In the genomic region with DNA sequence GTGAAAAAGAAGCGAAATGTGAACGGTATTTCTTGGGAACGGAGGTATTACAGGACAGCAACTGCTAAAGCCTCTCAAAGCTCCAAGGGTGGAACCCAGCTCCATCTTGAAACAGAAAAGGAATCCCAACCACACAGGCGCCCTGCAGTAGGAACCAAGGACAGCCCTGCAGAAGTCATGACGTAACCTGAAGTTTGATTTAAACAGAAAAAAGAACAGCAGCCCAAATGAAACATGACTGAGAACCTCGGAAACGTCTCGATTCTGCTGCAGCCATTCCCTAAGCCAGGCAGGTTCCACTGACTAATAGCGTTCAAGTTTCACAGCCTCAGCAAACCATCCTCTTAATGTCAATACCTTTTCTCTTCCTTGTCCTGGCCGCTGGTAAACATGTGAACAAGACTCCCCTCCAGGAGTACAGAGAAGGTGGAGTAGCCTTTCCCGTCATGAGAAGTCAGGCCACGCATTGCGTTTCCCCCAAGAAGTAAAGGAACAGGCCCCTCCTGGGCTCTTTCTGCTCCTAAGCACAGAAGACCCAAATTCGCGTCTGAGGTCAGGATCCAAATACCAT, we compare ENCODE assay signal across 8 cellular contexts. TPM values are rescaled to one million over a fixed set of nuclear protein-coding genes. Genes with fewer than 3 reads are reported as not detected.
DNase-seq lines count a peak whose midpoint lies in the region; ATAC-seq and TF ChIP-seq lines count a peak whose summit lies in the region.

No MANE protein-coding gene starts in this region.

- POLR2A ChIA-PET in WTC11 (lab: Charles Lee) = interaction anchor here (0.5 to 3.5 kb wide), 7 partner anchors 12 to 321 kb away, joined by 3 to 28 read pairs (median 8); a partner anchor contains a TSS

- in situ Hi-C loops in GM23248 (cut with MboI) = no loop called here

- H3K27ac Mint-ChIP-seq in WTC11 = peak overlapping the region; percentile 86

- peak overlapping the region; percentile 79 for H3K4me3 ChIP-seq in GM23248
- peak overlapping the region; percentile 69 for H3K4me3 ChIP-seq in skeletal muscle satellite cell (ENCODE audit: low read length)

- peaks cover 53% of the 10 kb centered on the region for H3F3A ChIP-seq in GM23248 (ENCODE audit: insufficient read depth)

- no peaks in the 10 kb centered on the region for H3K9me2 ChIP-seq in GM23248 (ENCODE audit: insufficient read depth)

- peaks cover 91% of the 10 kb centered on the region for H3K79me2 ChIP-seq in GM23248 (ENCODE audit: insufficient read depth)

- H3K36me3 ChIP-seq in GM23248 (ENCODE audit: low read depth) (peaks cover 10% of the 10 kb centered on the region; the same call in 1 of the 2 replicates), skeletal muscle satellite cell (ENCODE audit: insufficient read depth, low read length) (peaks cover 14% of the 10 kb centered on the region)

- H3K27me3 Mint-ChIP-seq in WTC11 (ENCODE audit: low read depth) = no peaks in the 10 kb centered on the region

- peak overlapping the region; percentile 79 for H3K4me3 Mint-ChIP-seq in WTC11

- H3K4me1 Mint-ChIP-seq in WTC11 = peaks cover 51% of the 10 kb centered on the region

- TF ChIP-seq CTCF in WTC11 (IDR thresholded peaks at IDR 0.05) = no peak

- no peaks in the 10 kb centered on the region for H3K9me3 Mint-ChIP-seq in WTC11

- H4K20me1 ChIP-seq in GM23248 (ENCODE audit: insufficient read depth) = no peaks in the 10 kb centered on the region

- H3K27me3 ChIP-seq in GM23248 (replicated peaks; ENCODE audit: insufficient read depth) (no peaks in the 10 kb centered on the region), skeletal muscle satellite cell (ENCODE audit: control insufficient read depth, insufficient read depth, low read length) (no peaks in the 10 kb centered on the region)

- H2AFZ ChIP-seq in GM23248 = peak overlapping the region; percentile 66

- H3K27ac ChIP-seq in GM23248 = peak overlapping the region; percentile 99

- H3K4me1 ChIP-seq in GM23248 (ENCODE audit: insufficient read depth) = peaks cover 28% of the 10 kb centered on the region
- peaks cover 24% of the 10 kb centered on the region for H3K4me1 ChIP-seq in skeletal muscle satellite cell (ENCODE audit: control insufficient read depth, insufficient read depth, low read length)

- DNase-seq in GM23248 = peak; percentile 23
- DNase-seq in WTC11 (ENCODE audit: low spot score) = no peak
- DNase-seq in left ventricle myocardium superior = no peak
- DNase-seq in NCI-H2107 treated with DMSO at 0.1 percent for 48 hours (lab: John Stamatoyannopoulos, UW; ENCODE audit: unreplicated experiment) = no peak
- no peak for DNase-seq in Ammon's horn (ENCODE audit: low spot score)
- DNase-seq in DMS 273 treated with DMSO at 0.1 percent for 48 hours (lab: John Stamatoyannopoulos, UW) = no peak

- CTCF ChIA-PET in WTC11 (lab: Charles Lee) = interaction anchor here (0.6 to 1.8 kb wide), 6 partner anchors 8 to 984 kb away, joined by 3 to 26 read pairs (median 7); no protein-coding TSS in a partner anchor

- no peak for ATAC-seq in WTC11
- peak; percentile 1 for ATAC-seq in left ventricle myocardium superior
- ATAC-seq in HG03521 (IDR thresholded peaks at IDR 0.05; ENCODE audit: unreplicated experiment) = no peak

- H3K9ac ChIP-seq in GM23248 = peak overlapping the region; percentile 95
- H3K9ac ChIP-seq in skeletal muscle satellite cell (ENCODE audit: low read depth, low read length) = peak overlapping the region; percentile 79

- H3K9me3 ChIP-seq in GM23248 (ENCODE audit: low read depth) (no peaks in the 10 kb centered on the region), skeletal muscle satellite cell (replicated peaks; ENCODE audit: low read length) (no peaks in the 10 kb centered on the region)

- H3K36me3 Mint-ChIP-seq in WTC11 = peaks cover 6% of the 10 kb centered on the region

- H3K4me2 ChIP-seq in GM23248 (ENCODE audit: unreplicated experiment) (peak overlapping the region; percentile 99), skeletal muscle satellite cell (ENCODE audit: low read length) (peak overlapping the region; percentile 89)

- intact Hi-C loops in left ventricle myocardium superior (cut with micrococcal nuclease) = loop anchor here (10.0 kb wide), 1 partner anchor 180 kb away; no protein-coding TSS in a partner anchor

- WGBS in GM23248 (ENCODE audit: low coverage in 1 of 2, low lambda C conversion rate in 2 of 2, missing lambda C conversion rate in 2 of 2), 2 experiments = 66 to 67% methylated on average over 15 of the region's 15 CpGs

TF ChIP-seq in WTC11, 78 proteins besides CTCF, POLR2A, EP300 and RAD21 (continues in another document):
- TF ChIP-seq OVOL2 (CRISPR knock-in tag; IDR thresholded peaks at IDR 0.05; ENCODE audit: borderline replicate concordance) (no peak), IRF2 (CRISPR knock-in tag; IDR thresholded peaks at IDR 0.05; ENCODE audit: borderline replicate concordance, low read depth) (no peak), HMGA2 (CRISPR knock-in tag; IDR thresholded peaks at IDR 0.05) (no peak), ZNF232 (CRISPR knock-in tag; IDR thresholded peaks at IDR 0.05) (no peak), SMAD4 (CRISPR knock-in tag; IDR thresholded peaks at IDR 0.05) (no peak), TP53 (CRISPR knock-in tag; IDR thresholded peaks at IDR 0.05) (no peak), KAT7 (CRISPR knock-in tag; IDR thresholded peaks at IDR 0.05; ENCODE audit: borderline replicate concordance) (no peak), NR3C1 (CRISPR knock-in tag; conservative IDR thresholded peaks at IDR 0.05; ENCODE audit: low read depth) (no peak), SOX15 (CRISPR knock-in tag; IDR thresholded peaks at IDR 0.05) (no peak), ZNF396 (CRISPR knock-in tag; IDR thresholded peaks at IDR 0.05; ENCODE audit: borderline replicate concordance) (no peak)
- TF ChIP-seq, protein P1, sequence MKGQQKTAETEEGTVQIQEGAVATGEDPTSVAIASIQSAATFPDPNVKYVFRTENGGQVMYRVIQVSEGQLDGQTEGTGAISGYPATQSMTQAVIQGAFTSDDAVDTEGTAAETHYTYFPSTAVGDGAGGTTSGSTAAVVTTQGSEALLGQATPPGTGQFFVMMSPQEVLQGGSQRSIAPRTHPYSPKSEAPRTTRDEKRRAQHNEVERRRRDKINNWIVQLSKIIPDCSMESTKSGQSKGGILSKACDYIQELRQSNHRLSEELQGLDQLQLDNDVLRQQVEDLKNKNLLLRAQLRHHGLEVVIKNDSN (CRISPR knock-in tag; IDR thresholded peaks at IDR 0.05) = no peak
- TF ChIP-seq, protein P2, sequence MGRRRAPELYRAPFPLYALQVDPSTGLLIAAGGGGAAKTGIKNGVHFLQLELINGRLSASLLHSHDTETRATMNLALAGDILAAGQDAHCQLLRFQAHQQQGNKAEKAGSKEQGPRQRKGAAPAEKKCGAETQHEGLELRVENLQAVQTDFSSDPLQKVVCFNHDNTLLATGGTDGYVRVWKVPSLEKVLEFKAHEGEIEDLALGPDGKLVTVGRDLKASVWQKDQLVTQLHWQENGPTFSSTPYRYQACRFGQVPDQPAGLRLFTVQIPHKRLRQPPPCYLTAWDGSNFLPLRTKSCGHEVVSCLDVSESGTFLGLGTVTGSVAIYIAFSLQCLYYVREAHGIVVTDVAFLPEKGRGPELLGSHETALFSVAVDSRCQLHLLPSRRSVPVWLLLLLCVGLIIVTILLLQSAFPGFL (CRISPR knock-in tag; IDR thresholded peaks at IDR 0.05; ENCODE audit: borderline replicate concordance) = no peak
- TF ChIP-seq, protein P3, sequence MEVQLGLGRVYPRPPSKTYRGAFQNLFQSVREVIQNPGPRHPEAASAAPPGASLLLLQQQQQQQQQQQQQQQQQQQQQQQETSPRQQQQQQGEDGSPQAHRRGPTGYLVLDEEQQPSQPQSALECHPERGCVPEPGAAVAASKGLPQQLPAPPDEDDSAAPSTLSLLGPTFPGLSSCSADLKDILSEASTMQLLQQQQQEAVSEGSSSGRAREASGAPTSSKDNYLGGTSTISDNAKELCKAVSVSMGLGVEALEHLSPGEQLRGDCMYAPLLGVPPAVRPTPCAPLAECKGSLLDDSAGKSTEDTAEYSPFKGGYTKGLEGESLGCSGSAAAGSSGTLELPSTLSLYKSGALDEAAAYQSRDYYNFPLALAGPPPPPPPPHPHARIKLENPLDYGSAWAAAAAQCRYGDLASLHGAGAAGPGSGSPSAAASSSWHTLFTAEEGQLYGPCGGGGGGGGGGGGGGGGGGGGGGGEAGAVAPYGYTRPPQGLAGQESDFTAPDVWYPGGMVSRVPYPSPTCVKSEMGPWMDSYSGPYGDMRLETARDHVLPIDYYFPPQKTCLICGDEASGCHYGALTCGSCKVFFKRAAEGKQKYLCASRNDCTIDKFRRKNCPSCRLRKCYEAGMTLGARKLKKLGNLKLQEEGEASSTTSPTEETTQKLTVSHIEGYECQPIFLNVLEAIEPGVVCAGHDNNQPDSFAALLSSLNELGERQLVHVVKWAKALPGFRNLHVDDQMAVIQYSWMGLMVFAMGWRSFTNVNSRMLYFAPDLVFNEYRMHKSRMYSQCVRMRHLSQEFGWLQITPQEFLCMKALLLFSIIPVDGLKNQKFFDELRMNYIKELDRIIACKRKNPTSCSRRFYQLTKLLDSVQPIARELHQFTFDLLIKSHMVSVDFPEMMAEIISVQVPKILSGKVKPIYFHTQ (CRISPR knock-in tag; IDR thresholded peaks at IDR 0.05) = no peak
- TF ChIP-seq, protein P4, sequence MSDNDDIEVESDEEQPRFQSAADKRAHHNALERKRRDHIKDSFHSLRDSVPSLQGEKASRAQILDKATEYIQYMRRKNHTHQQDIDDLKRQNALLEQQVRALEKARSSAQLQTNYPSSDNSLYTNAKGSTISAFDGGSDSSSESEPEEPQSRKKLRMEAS (CRISPR knock-in tag; IDR thresholded peaks at IDR 0.05) = no peak

RNA-seq across cellular contexts. Expression of a gene that starts 20.1 kb away (rescaled TPM):
- total RNA-seq in GM23248 (2014; rRNA removed; shearing (Covaris generic)) = 24.4 and 24.9 TPM in 2 replicates
- polyA plus RNA-seq in GM23248 (2016; fragmentation: Nextera tagmentation; extraction: Ambion mirVana) = 29.9 and 31.0 TPM in 2 replicates
- 27.0 to 29.9 TPM (median 28.0 TPM) in 3 replicates for total RNA-seq in WTC11 (2021)
- total RNA-seq in left ventricle myocardium superior = 14.1 TPM
- total RNA-seq in skeletal muscle satellite cell (2012; rRNA removed) = 17.0 and 18.3 TPM in 2 replicates
